1 cellular context compared by ENCODE assay signal in genomic region chr9:6681147-6681956, GRCh38.
TF ChIP-seq lines count a peak whose summit lies in the region.

No MANE protein-coding gene starts in this region.

TF ChIP-seq in HCT116, 20 proteins besides CTCF, POLR2A, EP300 and RAD21 (continued from another document):
- TF ChIP-seq REST (IDR thresholded peaks at IDR 0.05; ENCODE audit: low read depth) (no peak), EZH2phosphoT487 (IDR thresholded peaks at IDR 0.05; ENCODE audit: borderline replicate concordance) (no peak), TCF7L2 (IDR thresholded peaks at IDR 0.05; ENCODE audit: borderline replicate concordance, extremely low read depth, insufficient read depth, insufficient read length) (peak; percentile 60), EGR1 (IDR thresholded peaks at IDR 0.05; ENCODE audit: low read depth) (no peak), CBX3 (IDR thresholded peaks at IDR 0.05; ENCODE audit: low read depth) (peak; percentile 53; the same call in 1 of the 2 replicates), EZH2 (IDR thresholded peaks at IDR 0.05) (no peak), FOSL1 (IDR thresholded peaks at IDR 0.05; ENCODE audit: low read depth) (no peak), YY1 (IDR thresholded peaks at IDR 0.05; ENCODE audit: extremely low read depth, insufficient replicate concordance, low read depth, low read length) (peak; percentile 37), JUND (IDR thresholded peaks at IDR 0.05) (no peak)
